6 cellular contexts compared by ENCODE assay signal in genomic region chr16:88705076-88705684, GRCh38. TPM values are rescaled to one million over a fixed set of nuclear protein-coding genes. Genes with fewer than 3 reads are reported as not detected.
DNase-seq lines count a peak whose midpoint lies in the region; ATAC-seq and TF ChIP-seq lines count a peak whose summit lies in the region.

No MANE protein-coding gene starts in this region.

- H3K27ac ChIP-seq in thyroid gland, result peak overlapping the region in 2 of 3 donors; percentile 53 to 76

- TF ChIP-seq POLR2A in thyroid gland (IDR thresholded peaks at IDR 0.05), result no peak

- H3K9me3 ChIP-seq in ES-I3 (ENCODE audit: control insufficient read depth, insufficient read depth, low read length) (no peaks in the 10 kb centered on the region), thyroid gland (no peaks in the 10 kb centered on the region)

- H3K4me3 ChIP-seq in thyroid gland (replicated peaks in 1 of 3), result peak overlapping the region; percentile 44 to 97 (median 66)

- H3K4me1 ChIP-seq in ES-I3 (ENCODE audit: insufficient read depth, low read length), result no peaks in the 10 kb centered on the region
- H3K4me1 ChIP-seq in thyroid gland, result peaks cover 17 to 44% of the 10 kb centered on the region in 2 donors

- no peak for TF ChIP-seq CTCF in thyroid gland (IDR thresholded peaks at IDR 0.05)

- H3K27me3 ChIP-seq in thyroid gland, result no peaks in the 10 kb centered on the region

- ATAC-seq in GM21737 (IDR thresholded peaks at IDR 0.05; ENCODE audit: unreplicated experiment), result no peak
- ATAC-seq in GM19397 (IDR thresholded peaks at IDR 0.05; ENCODE audit: unreplicated experiment), result no peak

- intact Hi-C loops in head of caudate nucleus (cut with DNase I) (no loop called here), thyroid gland (cut with DNase I) (no loop called here)

- H3K36me3 ChIP-seq in ES-I3 (ENCODE audit: insufficient read depth, low read length), result no peaks in the 10 kb centered on the region
- H3K36me3 ChIP-seq in thyroid gland, result peaks cover 0 to 4% of the 10 kb centered on the region in 2 donors

- peak; percentile 42 for DNase-seq in T follicular helper cell (ENCODE audit: low read depth)
- DNase-seq in head of caudate nucleus, result peak in 38 of 42 donors; percentile 26 to 82 (median 60)
- DNase-seq in thyroid gland, result peak; percentile 45 to 61

- WGBS in thyroid gland, 2 donors, result 2 to 26% methylated on average over 4 to 7 of the region's 9 CpGs

- H3K9ac ChIP-seq in ES-I3 (ENCODE audit: low read depth, low read length), result peak overlapping the region; percentile 92

RNA-seq across cellular contexts. Expression of gene RNF166, which starts 1.0 kb away (rescaled TPM):
- total RNA-seq in thyroid gland, result 10 to 100 TPM; 12.5 to 26.8 (median 19.1) TPM

RNA-seq across cellular contexts. Expression of gene CTU2, which starts 1.1 kb away (rescaled TPM):
- total RNA-seq in thyroid gland, result 10 to 100 TPM in 2 of 4 donors, 1 to 10 TPM in 2; 7.7 to 21.2 (median 13.6) TPM

RNA-seq across cellular contexts. Expression of gene SNAI3, which starts 18.9 kb away (rescaled TPM):
- total RNA-seq in thyroid gland, result 1 to 10 TPM in 3 of 4 donors, under 1 TPM in 1; 0.33 to 1.3 (median 1.3) TPM

RNA-seq across cellular contexts. Expression of gene MVD, which starts 42.3 kb away (rescaled TPM):
- total RNA-seq in thyroid gland, result 10 to 100 TPM; 20.7 to 52.5 (median 43.2) TPM

RNA-seq across cellular contexts. Expression of gene CYBA, which starts 54.3 kb away (rescaled TPM):
- 100 to 1,000 TPM; 199 to 475 (median 339) TPM for total RNA-seq in thyroid gland
